ENCODE assay signal across 1 cellular context in genomic region chr19:48872182-48872883, GRCh38.
TF ChIP-seq lines count a peak whose summit lies in the region.

TSS of gene PPP1R15A (plus strand) at chr19:48872421. CDS start at chr19:48873234, 813 bp downstream.

TF ChIP-seq in HepG2, 621 proteins besides CTCF, POLR2A, EP300 and RAD21 (continued from another document and continues in another):
- TF ChIP-seq KIAA2018 (CRISPR knock-in tag; IDR thresholded peaks at IDR 0.05; ENCODE audit: borderline replicate concordance) (no peak), BRCA1 (CRISPR knock-in tag; IDR thresholded peaks at IDR 0.05) (peak; percentile 48; the same call in 1 of the 2 replicates), ZBTB40 (IDR thresholded peaks at IDR 0.05) (no peak), ZBTB40 (CRISPR knock-in tag; IDR thresholded peaks at IDR 0.05) (peak; percentile 59; the same call in 1 of the 2 replicates), ZNF460 (CRISPR knock-in tag; IDR thresholded peaks at IDR 0.05; ENCODE audit: borderline replicate concordance) (no peak), PRPF4 (IDR thresholded peaks at IDR 0.05; ENCODE audit: low read depth, low read length, poor library complexity, severe bottlenecking) (no peak), SIN3A (IDR thresholded peaks at IDR 0.05; ENCODE audit: borderline replicate concordance, low read depth, low read length) (peak; percentile 81; the same call in 1 of the 2 replicates), ZNF253 (CRISPR knock-in tag; IDR thresholded peaks at IDR 0.05; ENCODE audit: borderline replicate concordance) (no peak), POGK (CRISPR knock-in tag; conservative IDR thresholded peaks at IDR 0.05) (peak; percentile 58; the same call in 1 of the 2 replicates), ZNF446 (CRISPR knock-in tag; IDR thresholded peaks at IDR 0.05) (no peak; the same call in 1 of the 2 replicates), ZNF672 (CRISPR knock-in tag; IDR thresholded peaks at IDR 0.05) (no peak), DBP (CRISPR knock-in tag; IDR thresholded peaks at IDR 0.05; ENCODE audit: not compliant biosample characterization) (peak; percentile 54), CCAR2 (optimal IDR thresholded peaks at IDR 0.05; ENCODE audit: low read depth, low read length) (no peak), ZNF709 (CRISPR knock-in tag; IDR thresholded peaks at IDR 0.05) (no peak), MTF2 (CRISPR knock-in tag; IDR thresholded peaks at IDR 0.05; ENCODE audit: borderline replicate concordance) (no peak), MAFF (IDR thresholded peaks at IDR 0.05; ENCODE audit: low read depth, low read length) (peak; percentile 31; the same call in 1 of the 2 replicates), U2AF1 (optimal IDR thresholded peaks at IDR 0.05; ENCODE audit: low read depth, low read length) (peak; percentile 77)
- TF ChIP-seq, protein P1, sequence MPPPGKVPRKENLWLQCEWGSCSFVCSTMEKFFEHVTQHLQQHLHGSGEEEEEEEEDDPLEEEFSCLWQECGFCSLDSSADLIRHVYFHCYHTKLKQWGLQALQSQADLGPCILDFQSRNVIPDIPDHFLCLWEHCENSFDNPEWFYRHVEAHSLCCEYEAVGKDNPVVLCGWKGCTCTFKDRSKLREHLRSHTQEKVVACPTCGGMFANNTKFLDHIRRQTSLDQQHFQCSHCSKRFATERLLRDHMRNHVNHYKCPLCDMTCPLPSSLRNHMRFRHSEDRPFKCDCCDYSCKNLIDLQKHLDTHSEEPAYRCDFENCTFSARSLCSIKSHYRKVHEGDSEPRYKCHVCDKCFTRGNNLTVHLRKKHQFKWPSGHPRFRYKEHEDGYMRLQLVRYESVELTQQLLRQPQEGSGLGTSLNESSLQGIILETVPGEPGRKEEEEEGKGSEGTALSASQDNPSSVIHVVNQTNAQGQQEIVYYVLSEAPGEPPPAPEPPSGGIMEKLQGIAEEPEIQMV (CRISPR knock-in tag; IDR thresholded peaks at IDR 0.05; ENCODE audit: low read depth): no peak
- TF ChIP-seq, protein P2, sequence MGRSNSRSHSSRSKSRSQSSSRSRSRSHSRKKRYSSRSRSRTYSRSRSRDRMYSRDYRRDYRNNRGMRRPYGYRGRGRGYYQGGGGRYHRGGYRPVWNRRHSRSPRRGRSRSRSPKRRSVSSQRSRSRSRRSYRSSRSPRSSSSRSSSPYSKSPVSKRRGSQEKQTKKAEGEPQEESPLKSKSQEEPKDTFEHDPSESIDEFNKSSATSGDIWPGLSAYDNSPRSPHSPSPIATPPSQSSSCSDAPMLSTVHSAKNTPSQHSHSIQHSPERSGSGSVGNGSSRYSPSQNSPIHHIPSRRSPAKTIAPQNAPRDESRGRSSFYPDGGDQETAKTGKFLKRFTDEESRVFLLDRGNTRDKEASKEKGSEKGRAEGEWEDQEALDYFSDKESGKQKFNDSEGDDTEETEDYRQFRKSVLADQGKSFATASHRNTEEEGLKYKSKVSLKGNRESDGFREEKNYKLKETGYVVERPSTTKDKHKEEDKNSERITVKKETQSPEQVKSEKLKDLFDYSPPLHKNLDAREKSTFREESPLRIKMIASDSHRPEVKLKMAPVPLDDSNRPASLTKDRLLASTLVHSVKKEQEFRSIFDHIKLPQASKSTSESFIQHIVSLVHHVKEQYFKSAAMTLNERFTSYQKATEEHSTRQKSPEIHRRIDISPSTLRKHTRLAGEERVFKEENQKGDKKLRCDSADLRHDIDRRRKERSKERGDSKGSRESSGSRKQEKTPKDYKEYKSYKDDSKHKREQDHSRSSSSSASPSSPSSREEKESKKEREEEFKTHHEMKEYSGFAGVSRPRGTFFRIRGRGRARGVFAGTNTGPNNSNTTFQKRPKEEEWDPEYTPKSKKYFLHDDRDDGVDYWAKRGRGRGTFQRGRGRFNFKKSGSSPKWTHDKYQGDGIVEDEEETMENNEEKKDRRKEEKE (IDR thresholded peaks at IDR 0.05): no peak
- TF ChIP-seq, protein P3, sequence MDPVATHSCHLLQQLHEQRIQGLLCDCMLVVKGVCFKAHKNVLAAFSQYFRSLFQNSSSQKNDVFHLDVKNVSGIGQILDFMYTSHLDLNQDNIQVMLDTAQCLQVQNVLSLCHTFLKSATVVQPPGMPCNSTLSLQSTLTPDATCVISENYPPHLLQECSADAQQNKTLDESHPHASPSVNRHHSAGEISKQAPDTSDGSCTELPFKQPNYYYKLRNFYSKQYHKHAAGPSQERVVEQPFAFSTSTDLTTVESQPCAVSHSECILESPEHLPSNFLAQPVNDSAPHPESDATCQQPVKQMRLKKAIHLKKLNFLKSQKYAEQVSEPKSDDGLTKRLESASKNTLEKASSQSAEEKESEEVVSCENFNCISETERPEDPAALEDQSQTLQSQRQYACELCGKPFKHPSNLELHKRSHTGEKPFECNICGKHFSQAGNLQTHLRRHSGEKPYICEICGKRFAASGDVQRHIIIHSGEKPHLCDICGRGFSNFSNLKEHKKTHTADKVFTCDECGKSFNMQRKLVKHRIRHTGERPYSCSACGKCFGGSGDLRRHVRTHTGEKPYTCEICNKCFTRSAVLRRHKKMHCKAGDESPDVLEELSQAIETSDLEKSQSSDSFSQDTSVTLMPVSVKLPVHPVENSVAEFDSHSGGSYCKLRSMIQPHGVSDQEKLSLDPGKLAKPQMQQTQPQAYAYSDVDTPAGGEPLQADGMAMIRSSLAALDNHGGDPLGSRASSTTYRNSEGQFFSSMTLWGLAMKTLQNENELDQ (CRISPR knock-in tag; IDR thresholded peaks at IDR 0.05; ENCODE audit: borderline replicate concordance): no peak
